ENCODE assay signal across 1 cellular context in genomic region chr16:88777801-88778415, GRCh38.
TF ChIP-seq lines count a peak whose summit lies in the region.

No MANE protein-coding gene starts in this region.

TF ChIP-seq in IMR-90, 13 proteins besides CTCF, POLR2A, EP300 and RAD21:
- no peak for TF ChIP-seq CEBPB (IDR thresholded peaks at IDR 0.05; ENCODE audit: low read depth, low read length)
- no peak for TF ChIP-seq SMC3 (IDR thresholded peaks at IDR 0.05; ENCODE audit: low read depth, low read length)
- no peak for TF ChIP-seq RCOR1 (IDR thresholded peaks at IDR 0.05; ENCODE audit: insufficient replicate concordance, low read length)
- no peak for TF ChIP-seq USF2 (IDR thresholded peaks at IDR 0.05; ENCODE audit: low read depth, low read length)
- TF ChIP-seq CHD1 (IDR thresholded peaks at IDR 0.05; ENCODE audit: low read depth, low read length): no peak
- TF ChIP-seq MAZ (IDR thresholded peaks at IDR 0.05; ENCODE audit: borderline replicate concordance, low read depth, low read length): no peak
- no peak for TF ChIP-seq NFE2L2 (IDR thresholded peaks at IDR 0.05; ENCODE audit: low read depth, low read length)
- no peak for TF ChIP-seq MAFK (IDR thresholded peaks at IDR 0.05; ENCODE audit: low read depth, low read length)
- TF ChIP-seq BHLHE40 (IDR thresholded peaks at IDR 0.05; ENCODE audit: low read depth, low read length): no peak
- TF ChIP-seq ELK1 (IDR thresholded peaks at IDR 0.05; ENCODE audit: borderline replicate concordance, low read depth, low read length): no peak
- no peak for TF ChIP-seq MXI1 (IDR thresholded peaks at IDR 0.05; ENCODE audit: borderline replicate concordance, low read depth, low read length)
- no peak for TF ChIP-seq FOS (IDR thresholded peaks at IDR 0.05; ENCODE audit: low read depth, low read length)
- TF ChIP-seq RFX5 (IDR thresholded peaks at IDR 0.05; ENCODE audit: low read depth, low read length): no peak
